Comparison of ENCODE assay signal across 23 cellular contexts in genomic region chr6:31053187-31053586, GRCh38. TPM values are rescaled to one million over a fixed set of nuclear protein-coding genes. Genes with fewer than 3 reads are reported as not detected.
"Had no signal": no experiment of that assay in that cellular context is flagged by ENCODE, and none has a peak within 500 bp of the region (broad histone marks: within the 10 kb centered on the region; RNA-seq: fewer than 3 reads in every experiment).

No MANE protein-coding gene starts in this region.

RNA-seq across cellular contexts. Expression of gene MUC22, which starts 42.9 kb away (rescaled TPM):
- total RNA-seq: dermis blood vessel endothelial cell; endothelial cell of umbilical vein; esophagus muscularis mucosa; fibroblast of lung; foreskin keratinocyte; kidney; left lobe of liver; lower leg skin; lung microvascular endothelial cell; mucosa of gallbladder; naive thymus-derived CD4-positive, alpha-beta T cell; omental fat pad; pancreas; posterior vena cava; pulmonary artery endothelial cell; spleen; transverse colon; upper lobe of right lung; uterus had no signal
- polyA plus RNA-seq: endothelial cell of umbilical vein; fibroblast of lung; foreskin keratinocyte; hepatocyte; naive thymus-derived CD4-positive, alpha-beta T cell; neural cell; spleen had no signal

RNA-seq across cellular contexts. Expression of gene C6orf15, which starts 59.2 kb away (rescaled TPM):
- total RNA-seq: dermis blood vessel endothelial cell; endothelial cell of umbilical vein; esophagus muscularis mucosa; fibroblast of lung; gastroesophageal sphincter; heart left ventricle; hepatocyte; kidney; left lobe of liver; lung microvascular endothelial cell; mucosa of gallbladder; naive thymus-derived CD4-positive, alpha-beta T cell; omental fat pad; pancreas; posterior vena cava; pulmonary artery endothelial cell; spleen; transverse colon; upper lobe of right lung had no signal
- polyA plus RNA-seq: endothelial cell of umbilical vein; fibroblast of lung; heart left ventricle; hepatocyte; naive thymus-derived CD4-positive, alpha-beta T cell; neural cell; pancreas; spleen had no signal
